Comparison of ENCODE assay signal across 7 cellular contexts in the genomic region with DNA sequence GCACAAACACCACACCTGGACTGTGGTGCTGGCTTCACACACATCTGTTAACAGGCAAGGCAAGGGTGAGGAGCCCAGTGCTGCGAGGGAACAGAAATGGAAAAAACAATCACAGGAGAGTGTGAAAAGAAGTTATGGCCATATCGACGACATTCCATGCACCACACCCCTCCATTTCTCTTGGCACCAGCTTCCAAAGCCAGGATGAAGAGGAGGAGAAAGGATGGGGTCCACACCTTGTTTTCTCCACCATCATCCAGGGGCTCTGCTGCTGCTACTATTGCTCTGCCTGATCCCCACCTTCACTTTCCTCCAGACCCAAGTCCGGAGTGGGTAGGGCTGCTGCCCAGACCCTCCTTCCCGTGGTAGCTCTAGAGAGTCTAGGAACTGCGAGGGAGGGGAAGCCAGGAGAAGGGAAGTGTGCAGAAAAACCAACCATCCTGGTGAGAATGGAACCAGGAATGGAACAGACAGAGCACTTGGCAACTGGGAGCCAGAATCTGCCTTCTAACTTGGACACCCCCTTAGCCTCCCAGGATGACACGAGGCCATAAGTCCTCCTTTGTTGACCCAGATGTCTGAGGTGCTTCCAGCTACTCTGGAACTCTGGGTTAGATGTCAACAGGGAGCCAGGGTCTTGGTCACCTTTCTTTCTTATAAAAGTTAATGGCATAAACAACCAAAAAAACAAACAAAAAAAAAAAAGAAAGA. TPM values are rescaled to one million over a fixed set of nuclear protein-coding genes. Genes with fewer than 3 reads are reported as not detected.
DNase-seq lines count a peak whose midpoint lies in the region; ATAC-seq and TF ChIP-seq lines count a peak whose summit lies in the region.
"Had no signal": no experiment of that assay in that cellular context is flagged by ENCODE, and none has a peak within 500 bp of the region (broad histone marks: within the 10 kb centered on the region; RNA-seq: fewer than 3 reads in every experiment).

No MANE protein-coding gene starts in this region.

- WGBS in lower leg skin, 2 donors: 74 to 76% methylated on average over 7 of the region's 7 CpGs

- no peaks in the 10 kb centered on the region for H3K9me3 Mint-ChIP-seq in CD8-positive, alpha-beta memory T cell
- no peaks in the 10 kb centered on the region for H3K9me3 Mint-ChIP-seq in memory B cell

- peak overlapping the region; percentile 88 for H2AFZ ChIP-seq in SU-DHL-6 (ENCODE audit: low read depth, low read length, severe bottlenecking)

- intact Hi-C loops in lower leg skin (cut with DNase I; ENCODE audit: low total_unique reads): no loop called here

- peaks cover 17 to 18% of the 10 kb centered on the region in 2 donors for H3K27me3 Mint-ChIP-seq in CD8-positive, alpha-beta memory T cell
- peaks cover 2% of the 10 kb centered on the region for H3K27me3 Mint-ChIP-seq in memory B cell

- in situ Hi-C loops in brain microvascular endothelial cell (cut with HindIII; ENCODE audit: low pct_ligation_motif_present, low sequenced_read_pairs): no loop called here

- no peaks in the 10 kb centered on the region for H3K9me3 ChIP-seq in CD8-positive, alpha-beta memory T cell (ENCODE audit: low read length)
- no peaks in the 10 kb centered on the region for H3K9me3 ChIP-seq in SU-DHL-6 (ENCODE audit: insufficient read depth, low read length)

- CTCF ChIA-PET in CD8-positive, alpha-beta memory T cell (lab: Charles Lee): interaction anchor here (1.2 to 4.4 kb wide), 4 partner anchors 10 to 51 kb away, joined by 3 to 35 read pairs (median 5); a partner anchor contains a TSS

- peaks cover 17% of the 10 kb centered on the region for H3K4me1 ChIP-seq in CD8-positive, alpha-beta memory T cell (ENCODE audit: insufficient read depth, low read length)

- H3K27me3 ChIP-seq in CD8-positive, alpha-beta memory T cell (ENCODE audit: insufficient read depth, low read length, poor library complexity, severe bottlenecking): peaks cover 8% of the 10 kb centered on the region
- no peaks in the 10 kb centered on the region for H3K27me3 ChIP-seq in SU-DHL-6 (ENCODE audit: low read length)
- H3K27me3 ChIP-seq in brain microvascular endothelial cell (replicated peaks): no peaks in the 10 kb centered on the region

- H3K4me3 Mint-ChIP-seq in CD8-positive, alpha-beta memory T cell: peak overlapping the region; percentile 84 to 97 (median 91)
- H3K4me3 Mint-ChIP-seq in memory B cell: peak overlapping the region; percentile 94

- H3K27ac Mint-ChIP-seq in CD8-positive, alpha-beta memory T cell: peak overlapping the region in 7 of 8 donors; percentile 38 to 93 (median 90)
- H3K27ac Mint-ChIP-seq in memory B cell: peak overlapping the region; percentile 95

- no peak for ATAC-seq in memory B cell (ENCODE audit: low read depth)
- ATAC-seq: HCT116 had no signal

- H4K20me1 ChIP-seq in SU-DHL-6 (ENCODE audit: low read depth, low read length): no peaks in the 10 kb centered on the region

- H3K36me3 Mint-ChIP-seq in CD8-positive, alpha-beta memory T cell: peaks cover 0 to 5% (median 0%) of the 10 kb centered on the region in 3 donors
- no peaks in the 10 kb centered on the region for H3K36me3 Mint-ChIP-seq in memory B cell

- H3F3A ChIP-seq in SU-DHL-6 (ENCODE audit: insufficient read depth): peaks cover 9% of the 10 kb centered on the region; the same call in 1 of the 2 replicates

- TF ChIP-seq CTCF in SU-DHL-6 (IDR thresholded peaks at IDR 0.05; ENCODE audit: insufficient read depth, low read length, poor library complexity, severe bottlenecking) (no peak), brain microvascular endothelial cell (IDR thresholded peaks at IDR 0.05; ENCODE audit: low read depth, low read length, missing control alignments) (no peak), lower leg skin (IDR thresholded peaks at IDR 0.05) (no peak)

- H3K36me3 ChIP-seq in CD8-positive, alpha-beta memory T cell (ENCODE audit: insufficient read depth, low read length): no peaks in the 10 kb centered on the region
- no peaks in the 10 kb centered on the region for H3K36me3 ChIP-seq in SU-DHL-6 (ENCODE audit: low read length)
- H3K36me3 ChIP-seq in brain microvascular endothelial cell (replicated peaks): peaks cover 14% of the 10 kb centered on the region

- H3K79me2 ChIP-seq in SU-DHL-6 (ENCODE audit: insufficient read depth, low read length): no peaks in the 10 kb centered on the region

- H3K9ac ChIP-seq in SU-DHL-6 (ENCODE audit: low read length): peak overlapping the region; percentile 69; the same call in 1 of the 2 replicates

- no peak for TF ChIP-seq POLR2A in lower leg skin (IDR thresholded peaks at IDR 0.05)

- peak in 1 of 5 donors; percentile 27 for DNase-seq in CD8-positive, alpha-beta memory T cell
- no peak for DNase-seq in memory B cell (ENCODE audit: low spot score in 2 of 2)
- no peak for DNase-seq in brain microvascular endothelial cell
- no peak for DNase-seq in lower leg skin (ENCODE audit: low spot score in 2 of 2)
- no peak for DNase-seq in NCI-H1694 (lab: John Stamatoyannopoulos, UW)

- H3K4me2 ChIP-seq in SU-DHL-6 (ENCODE audit: low read depth, low read length, poor library complexity, severe bottlenecking): no peak overlapping the region

- POLR2A ChIA-PET in CD8-positive, alpha-beta memory T cell (lab: Charles Lee): interaction anchor here (0.5 to 3.8 kb wide), 4 partner anchors 8 to 51 kb away, joined by 6 to 53 read pairs (median 12); a partner anchor contains a TSS

- H3K4me1 Mint-ChIP-seq in CD8-positive, alpha-beta memory T cell: peaks cover 13 to 18% (median 17%) of the 10 kb centered on the region in 3 donors
- peaks cover 12% of the 10 kb centered on the region for H3K4me1 Mint-ChIP-seq in memory B cell

- no peak overlapping the region for H3K4me3 ChIP-seq in CD8-positive, alpha-beta memory T cell (ENCODE audit: low read length)
- H3K4me3 ChIP-seq in SU-DHL-6 (ENCODE audit: insufficient read depth, low read length, poor library complexity, severe bottlenecking) (no peak overlapping the region), brain microvascular endothelial cell (ENCODE audit: low read depth, low read length) (no peak overlapping the region), lower leg skin (ENCODE audit: low read depth, poor library complexity, severe bottlenecking) (no peak overlapping the region)

- H3K27ac ChIP-seq in CD8-positive, alpha-beta memory T cell (ENCODE audit: low read depth, low read length): no peak overlapping the region
- H3K27ac ChIP-seq in SU-DHL-6 (ENCODE audit: low read depth, low read length) (no peak overlapping the region), brain microvascular endothelial cell (no peak overlapping the region)

- no peaks in the 10 kb centered on the region for H3K9me2 ChIP-seq in SU-DHL-6 (replicated peaks; ENCODE audit: insufficient read depth, low read length)

RNA-seq across cellular contexts. Expression of a gene that starts 1.2 kb away (rescaled TPM):
- 1 to 10 TPM; 4.7 to 4.9 TPM for total RNA-seq in CD8-positive, alpha-beta memory T cell
- polyA plus RNA-seq in CD8-positive, alpha-beta memory T cell: 1.2 TPM
- total RNA-seq in lower leg skin: 1 to 10 TPM in 3 of 4 donors, not detected in 1; 1.0 to 3.7 (median 3.3) TPM

RNA-seq across cellular contexts. Expression of a gene that starts 4.8 kb away (rescaled TPM):
- total RNA-seq in CD8-positive, alpha-beta memory T cell: 1 to 10 TPM; 7.9 to 8.3 TPM
- polyA plus RNA-seq in CD8-positive, alpha-beta memory T cell: 2.6 TPM
- total RNA-seq in lower leg skin: 100 to 1,000 TPM in 2 of 4 donors, 10 to 100 TPM in 2; 76.6 to 138 (median 103) TPM

RNA-seq across cellular contexts. Expression of a gene that starts 6.9 kb away (rescaled TPM):
- 1,000 to 10,000 TPM; 2,670 to 2,692 TPM for total RNA-seq in CD8-positive, alpha-beta memory T cell
- polyA plus RNA-seq in CD8-positive, alpha-beta memory T cell: 5,358 TPM
- 100 to 1,000 TPM; 538 to 966 (median 735) TPM for total RNA-seq in lower leg skin

RNA-seq across cellular contexts. Expression of a gene that starts 13.2 kb away (rescaled TPM):
- 10 to 100 TPM; 36.5 to 38.9 TPM for total RNA-seq in CD8-positive, alpha-beta memory T cell
- not detected for polyA plus RNA-seq in CD8-positive, alpha-beta memory T cell
- total RNA-seq in lower leg skin: 10 to 100 TPM in 3 of 4 donors, 1 to 10 TPM in 1; 9.4 to 33.6 (median 23.5) TPM

RNA-seq across cellular contexts. Expression of a gene that starts 15.7 kb away (rescaled TPM):
- total RNA-seq in CD8-positive, alpha-beta memory T cell: 1 to 10 TPM; 8.0 to 8.8 TPM
- 2.5 TPM for polyA plus RNA-seq in CD8-positive, alpha-beta memory T cell
- total RNA-seq in lower leg skin: 1 to 10 TPM; 2.1 to 9.5 (median 4.4) TPM

Comparison
In these comparisons a context has a peak if more than half of its experiments do, and no peak if none do; other contexts are left out.
1. RNA of a gene that starts 4.8 kb away (total RNA-seq): 76.6 to 138 TPM in lower leg skin; 7.9 to 8.3 TPM in CD8-positive, alpha-beta memory T cell; every median in the first group is over 4 times any median in the second.